ENCODE assay signal across 8 cellular contexts in genomic region chr4:174423257-174423944, GRCh38.
A peak's percentile ranks its signal among the peaks of the same experiment; 100 is the strongest.
DNase-seq lines count a peak whose midpoint lies in the region; ATAC-seq, FAIRE-seq and TF ChIP-seq lines count a peak whose summit lies in the region.

No MANE protein-coding gene starts in this region.

- H3K9ac ChIP-seq in keratinocyte (ENCODE audit: control insufficient read depth, extremely low read depth, insufficient read depth, low read length) = no peak overlapping the region

- H3K27me3 ChIP-seq in keratinocyte (ENCODE audit: control insufficient read depth, extremely low read depth, insufficient read depth, low read length) = no peaks in the 10 kb centered on the region
- H3K27me3 ChIP-seq in ovary = no peaks in the 10 kb centered on the region

- POLR2A ChIA-PET in activated CD4-positive, alpha-beta memory T cell treated with anti-CD3 and anti-CD28 coated beads, Interleukin-2, amount 10 ng/mL, durations not matched to agents 7 days and 5 days (lab: Charles Lee) = no interaction called here

- H2AFZ ChIP-seq in keratinocyte (ENCODE audit: control insufficient read depth, low read length) = no peak overlapping the region

- no peaks in the 10 kb centered on the region for H3K79me2 ChIP-seq in keratinocyte (ENCODE audit: control insufficient read depth, insufficient read depth, low read length)

- H3K4me1 ChIP-seq in keratinocyte (ENCODE audit: control insufficient read depth, extremely low read depth, insufficient read depth, low read length) (peaks cover 10% of the 10 kb centered on the region), ovary (ENCODE audit: insufficient read depth) (no peaks in the 10 kb centered on the region)

- H4K20me1 ChIP-seq in keratinocyte (ENCODE audit: control insufficient read depth, extremely low read depth, insufficient read depth, low read length) = no peaks in the 10 kb centered on the region

- TF ChIP-seq CTCF in AG10803 (conservative IDR thresholded peaks at IDR 0.05; ENCODE audit: low read length) = no peak
- TF ChIP-seq CTCF in keratinocyte (optimal IDR thresholded peaks at IDR 0.05 in 1 of 3, IDR thresholded peaks at IDR 0.05 in 1 of 3, conservative IDR thresholded peaks at IDR 0.05 in 1 of 3; ENCODE audit: extremely low read depth in 1 of 3, insufficient read depth in 2 of 3, low read length in 3 of 3) = no peak
- no peak for TF ChIP-seq CTCF in ovary (IDR thresholded peaks at IDR 0.05)

- H3K9me1 ChIP-seq in keratinocyte (ENCODE audit: control insufficient read depth, extremely low read depth, insufficient read depth, low read length) = no peaks in the 10 kb centered on the region

- ATAC-seq in GM18870 (IDR thresholded peaks at IDR 0.05; ENCODE audit: unreplicated experiment) = peak; percentile 85

- no peaks in the 10 kb centered on the region for H3K9me3 Mint-ChIP-seq in activated CD4-positive, alpha-beta memory T cell treated with anti-CD3 and anti-CD28 coated beads, Interleukin-2, amount 10 ng/mL, durations not matched to agents 7 days and 5 days

- H3K4me2 ChIP-seq in keratinocyte (ENCODE audit: control insufficient read depth, extremely low read depth, insufficient read depth, low read depth, low read length) = peak overlapping the region; percentile 62

- H3K36me3 Mint-ChIP-seq in activated CD4-positive, alpha-beta memory T cell treated with anti-CD3 and anti-CD28 coated beads, Interleukin-2, amount 10 ng/mL, durations not matched to agents 7 days and 5 days (ENCODE audit: low read depth) = no peaks in the 10 kb centered on the region

- H3K9me3 ChIP-seq in keratinocyte (ENCODE audit: control insufficient read depth, low read depth, low read length) (no peaks in the 10 kb centered on the region), ovary (no peaks in the 10 kb centered on the region)

- intact Hi-C loops in ovary (cut with DNase I) = no loop called here

- H3K4me3 Mint-ChIP-seq in activated CD4-positive, alpha-beta memory T cell treated with anti-CD3 and anti-CD28 coated beads, Interleukin-2, amount 10 ng/mL, durations not matched to agents 7 days and 5 days = no peak overlapping the region

- TF ChIP-seq EP300 in ovary (IDR thresholded peaks at IDR 0.05) = no peak

- TF ChIP-seq POLR2A in ovary (IDR thresholded peaks at IDR 0.05) = no peak

- dilution Hi-C loops in keratinocyte (cut with MboI; ENCODE audit: extremely low pct_ligation_motif_present, low sequenced_read_pairs) = no loop called here

- H3K36me3 ChIP-seq in keratinocyte (ENCODE audit: control insufficient read depth in 2 of 2, extremely low read depth in 1 of 2, insufficient read depth in 2 of 2, low read length in 2 of 2) = no peaks in the 10 kb centered on the region
- no peaks in the 10 kb centered on the region for H3K36me3 ChIP-seq in ovary

- H3K27ac ChIP-seq in keratinocyte (ENCODE audit: control insufficient read depth, insufficient read depth, low read length) (peak overlapping the region; percentile 32), ovary (no peak overlapping the region)

- peak; percentile 78 for FAIRE-seq in keratinocyte (lab: Jason Lieb, UNC)

- H3K4me3 ChIP-seq in AG10803 (ENCODE audit: low read length) = no peak overlapping the region
- peak overlapping the region in 1 of 3 experiments; percentile 1 for H3K4me3 ChIP-seq in keratinocyte (ENCODE audit: control insufficient read depth in 2 of 3, extremely low read depth in 1 of 3, insufficient read depth in 2 of 3, low read depth in 1 of 3, low read length in 3 of 3)
- no peak overlapping the region for H3K4me3 ChIP-seq in ovary

- H3K27ac Mint-ChIP-seq in activated CD4-positive, alpha-beta memory T cell treated with anti-CD3 and anti-CD28 coated beads, Interleukin-2, amount 10 ng/mL, durations not matched to agents 7 days and 5 days = peak overlapping the region; percentile 47

- H3K4me1 Mint-ChIP-seq in activated CD4-positive, alpha-beta memory T cell treated with anti-CD3 and anti-CD28 coated beads, Interleukin-2, amount 10 ng/mL, durations not matched to agents 7 days and 5 days = peaks cover 18% of the 10 kb centered on the region

- DNase-seq in AG10803 (ENCODE audit: low read depth) (peak; percentile 42), HK-2 (ENCODE audit: unreplicated experiment) (peak; percentile 46), keratinocyte (ENCODE audit: low read depth, low spot score) (peak; percentile 67), NCI-H1092 treated with DMSO at 0.1 percent for 48 hours (lab: John Stamatoyannopoulos, UW) (no peak), ovary (no peak), NCI-H2171 treated with DMSO at 0.1 percent for 48 hours (lab: John Stamatoyannopoulos, UW) (no peak)
- no peak for DNase-seq in activated CD4-positive, alpha-beta memory T cell treated with anti-CD3 and anti-CD28 coated beads, Interleukin-2, amount 10 ng/mL, durations not matched to agents 7 days and 5 days

- WGBS in ovary, 3 donors = 2 to 3% (median 2%) methylated on average over 6 of the region's 6 CpGs

- H3K27me3 Mint-ChIP-seq in activated CD4-positive, alpha-beta memory T cell treated with anti-CD3 and anti-CD28 coated beads, Interleukin-2, amount 10 ng/mL, durations not matched to agents 7 days and 5 days = no peaks in the 10 kb centered on the region

- CTCF ChIA-PET in activated CD4-positive, alpha-beta memory T cell treated with anti-CD3 and anti-CD28 coated beads, Interleukin-2, amount 10 ng/mL, durations not matched to agents 7 days and 5 days (lab: Charles Lee) = no interaction called here

Comparison
In these comparisons a context has a peak if more than half of its experiments do, and no peak if none do; other contexts are left out.
1. DNase-seq: peak in AG10803 (single experiment), HK-2 (single experiment) and keratinocyte (single experiment); none in activated CD4-positive, alpha-beta memory T cell treated with anti-CD3 and anti-CD28 coated beads, Interleukin-2, amount 10 ng/mL, durations not matched to agents 7 days and 5 days (single experiment), NCI-H1092 treated with DMSO at 0.1 percent for 48 hours (single experiment), ovary (0 of 5) and NCI-H2171 treated with DMSO at 0.1 percent for 48 hours (single experiment).